In genomic region chr4:35102111-35102510, GRCh38 we compare ENCODE assay signal across 15 cellular contexts.
A peak's percentile ranks its signal among the peaks of the same experiment; 100 is the strongest.
DNase-seq lines count a peak whose midpoint lies in the region; ATAC-seq and TF ChIP-seq lines count a peak whose summit lies in the region.
"Had no signal": no experiment of that assay in that cellular context is flagged by ENCODE, and none has a peak within 500 bp of the region (broad histone marks: within the 10 kb centered on the region; RNA-seq: fewer than 3 reads in every experiment).

No MANE protein-coding gene starts in this region.

- no peak overlapping the region for H3K4me3 ChIP-seq in neural progenitor cell
- H3K4me3 ChIP-seq in retinal pigment epithelial cell (ENCODE audit: low read length), result no peak overlapping the region
- H3K4me3 ChIP-seq: GM23248 had no signal

- TF ChIP-seq CTCF in neural progenitor cell (IDR thresholded peaks at IDR 0.05) (no peak), retinal pigment epithelial cell (conservative IDR thresholded peaks at IDR 0.05; ENCODE audit: low read depth, low read length) (no peak)

- DNase-seq in D341Med (ENCODE audit: low spot score) (peak; percentile 38), NCI-H524 (lab: John Stamatoyannopoulos, UW) (peak; percentile 86 to 95), neural progenitor cell (ENCODE audit: low spot score) (peak; percentile 80), retinal pigment epithelial cell (ENCODE audit: low read depth) (peak; percentile 97)
- no peak for DNase-seq in activated CD8-positive, alpha-beta memory T cell treated with anti-CD3 and anti-CD28 coated beads, Interleukin-2, amount 10 ng/mL, durations not matched to agents 7 days and 5 days
- DNase-seq in stimulated activated CD4-positive, alpha-beta T cell treated with anti-CD3 and anti-CD28 coated beads, Interleukin-4, amount 100 ng/mL, for 4 hours, result no peak
- DNase-seq: ACHN; BE2C; C1 segment of cervical spinal cord; CD4-positive, CD25-positive, alpha-beta regulatory T cell; CD8-positive, alpha-beta memory T cell; COR-L47; GDM1; GM23248; HCEC 1CT had no signal

- no peaks in the 10 kb centered on the region for H3F3A ChIP-seq in neural progenitor cell (ENCODE audit: low read depth)

- peaks cover 4% of the 10 kb centered on the region for H3K4me1 Mint-ChIP-seq in neural progenitor cell
- no peaks in the 10 kb centered on the region for H3K4me1 Mint-ChIP-seq in activated CD8-positive, alpha-beta memory T cell treated with anti-CD3 and anti-CD28 coated beads, Interleukin-2, amount 10 ng/mL, durations not matched to agents 7 days and 5 days
- H3K4me1 Mint-ChIP-seq: CD4-positive, CD25-positive, alpha-beta regulatory T cell; CD8-positive, alpha-beta memory T cell had no signal

- peaks cover 4% of the 10 kb centered on the region for H3K4me1 ChIP-seq in neural progenitor cell
- H3K4me1 ChIP-seq: BE2C had no signal

- H4K20me1 ChIP-seq in neural progenitor cell (ENCODE audit: low read depth), result no peaks in the 10 kb centered on the region

- H3K36me3 ChIP-seq in neural progenitor cell, result no peaks in the 10 kb centered on the region
- H3K36me3 ChIP-seq: BE2C had no signal

- H3K27me3 Mint-ChIP-seq in neural progenitor cell (ENCODE audit: insufficient read depth, low read depth), result no peaks in the 10 kb centered on the region
- H3K27me3 Mint-ChIP-seq in activated CD8-positive, alpha-beta memory T cell treated with anti-CD3 and anti-CD28 coated beads, Interleukin-2, amount 10 ng/mL, durations not matched to agents 7 days and 5 days, result no peaks in the 10 kb centered on the region
- H3K27me3 Mint-ChIP-seq: CD4-positive, CD25-positive, alpha-beta regulatory T cell; CD8-positive, alpha-beta memory T cell had no signal

- no peak overlapping the region for H3K4me2 ChIP-seq in neural progenitor cell

- H2AFZ ChIP-seq in neural progenitor cell (replicated peaks), result no peak overlapping the region
- H2AFZ ChIP-seq: GM23248 had no signal

- H3K27ac ChIP-seq in neural progenitor cell, result peak overlapping the region; percentile 37
- H3K27ac ChIP-seq: GM23248 had no signal

- no peaks in the 10 kb centered on the region for H3K27me3 ChIP-seq in neural progenitor cell
- H3K27me3 ChIP-seq: BE2C had no signal

- H3K4me3 Mint-ChIP-seq in neural progenitor cell, result no peak overlapping the region
- H3K4me3 Mint-ChIP-seq in activated CD8-positive, alpha-beta memory T cell treated with anti-CD3 and anti-CD28 coated beads, Interleukin-2, amount 10 ng/mL, durations not matched to agents 7 days and 5 days, result no peak overlapping the region
- H3K4me3 Mint-ChIP-seq: CD4-positive, CD25-positive, alpha-beta regulatory T cell; CD8-positive, alpha-beta memory T cell had no signal

- H3K9ac ChIP-seq in neural progenitor cell, result no peak overlapping the region
- H3K9ac ChIP-seq: GM23248 had no signal

- no peak for ATAC-seq in activated CD8-positive, alpha-beta memory T cell treated with anti-CD3 and anti-CD28 coated beads, Interleukin-2, amount 10 ng/mL, durations not matched to agents 7 days and 5 days

- H3K79me2 ChIP-seq in neural progenitor cell (ENCODE audit: low read depth), result no peaks in the 10 kb centered on the region

- peaks cover 10% of the 10 kb centered on the region for H3K9me3 Mint-ChIP-seq in neural progenitor cell
- no peaks in the 10 kb centered on the region for H3K9me3 Mint-ChIP-seq in activated CD8-positive, alpha-beta memory T cell treated with anti-CD3 and anti-CD28 coated beads, Interleukin-2, amount 10 ng/mL, durations not matched to agents 7 days and 5 days (ENCODE audit: low read depth)

- no peak overlapping the region for H3K27ac Mint-ChIP-seq in neural progenitor cell
- no peak overlapping the region for H3K27ac Mint-ChIP-seq in activated CD8-positive, alpha-beta memory T cell treated with anti-CD3 and anti-CD28 coated beads, Interleukin-2, amount 10 ng/mL, durations not matched to agents 7 days and 5 days
- H3K27ac Mint-ChIP-seq: CD4-positive, CD25-positive, alpha-beta regulatory T cell; CD8-positive, alpha-beta memory T cell had no signal

- H3K36me3 Mint-ChIP-seq in neural progenitor cell, result no peaks in the 10 kb centered on the region
- no peaks in the 10 kb centered on the region for H3K36me3 Mint-ChIP-seq in activated CD8-positive, alpha-beta memory T cell treated with anti-CD3 and anti-CD28 coated beads, Interleukin-2, amount 10 ng/mL, durations not matched to agents 7 days and 5 days
- H3K36me3 Mint-ChIP-seq: CD4-positive, CD25-positive, alpha-beta regulatory T cell; CD8-positive, alpha-beta memory T cell had no signal

- H3K9me3 ChIP-seq in neural progenitor cell (ENCODE audit: low read depth), result no peaks in the 10 kb centered on the region
- H3K9me3 ChIP-seq: BE2C had no signal

- CTCF ChIA-PET in activated CD8-positive, alpha-beta memory T cell treated with anti-CD3 and anti-CD28 coated beads, Interleukin-2, amount 10 ng/mL, durations not matched to agents 7 days and 5 days (lab: Charles Lee), result no interaction called here

Comparison
In these comparisons a context has a peak if more than half of its experiments do, and no peak if none do; other contexts are left out.
1. DNase-seq: peak in D341Med (single experiment), NCI-H524 (2 of 2), neural progenitor cell (single experiment) and retinal pigment epithelial cell (single experiment); none in activated CD8-positive, alpha-beta memory T cell treated with anti-CD3 and anti-CD28 coated beads, Interleukin-2, amount 10 ng/mL, durations not matched to agents 7 days and 5 days (single experiment) and stimulated activated CD4-positive, alpha-beta T cell treated with anti-CD3 and anti-CD28 coated beads, Interleukin-4, amount 100 ng/mL, for 4 hours (0 of 2).